ENCODE assay signal across 11 cellular contexts in the genomic region with DNA sequence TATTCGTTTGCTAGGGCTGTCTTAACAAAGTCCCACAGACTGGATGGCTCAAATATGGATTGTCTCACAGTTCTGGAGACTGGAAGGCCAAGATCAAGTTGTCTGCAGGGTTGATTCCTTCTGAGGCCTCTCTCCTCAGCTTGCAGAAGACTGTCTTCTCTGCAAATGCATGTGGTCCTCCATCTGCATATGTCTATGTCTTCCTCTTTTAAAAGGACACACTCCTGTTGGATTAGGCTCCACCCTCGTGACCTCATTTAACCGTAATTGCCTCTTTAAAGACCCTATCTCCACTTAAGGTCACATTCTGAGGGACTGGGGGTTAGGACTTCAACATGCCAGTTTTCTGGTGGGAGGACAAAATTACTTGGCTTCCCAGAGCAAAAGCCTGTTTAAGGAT.
DNase-seq lines count a peak whose midpoint lies in the region; ATAC-seq and TF ChIP-seq lines count a peak whose summit lies in the region.
"Had no signal": no experiment of that assay in that cellular context is flagged by ENCODE, and none has a peak within 500 bp of the region (broad histone marks: within the 10 kb centered on the region; RNA-seq: fewer than 3 reads in every experiment).

No MANE protein-coding gene starts in this region.

- DNase-seq in T-helper 1 cell (no peak), RWPE1 (ENCODE audit: low spot score) (no peak), suprapubic skin (ENCODE audit: low spot score in 2 of 2) (no peak), GM19238 (ENCODE audit: insufficient read length, low spot score) (no peak)
- no peak for DNase-seq in CD8-positive, alpha-beta T cell
- DNase-seq: stimulated activated naive B cell treated with anti-CD40 and anti-IgM and Interleukin-4, amounts not matched to agents 10 μg/mL and 1 μg/mL and 100 μg/mL, for 72 hours had no signal

- peaks cover 3% of the 10 kb centered on the region for H3K36me3 Mint-ChIP-seq in T-helper 1 cell treated with Interleukin-12 subunit alpha and Interleukin-12 subunit beta and Interleukin-4 antibody, amounts not matched to agents 30 μg/mL and 1 μg/mL, for 36 hours (ENCODE audit: low read depth)
- no peaks in the 10 kb centered on the region for H3K36me3 Mint-ChIP-seq in CD8-positive, alpha-beta T cell

- peak overlapping the region; percentile 6 for H3K9ac ChIP-seq in iPS-18a (ENCODE audit: low read length)

- peaks cover 27% of the 10 kb centered on the region for H3K4me1 Mint-ChIP-seq in T-helper 1 cell treated with Interleukin-12 subunit alpha and Interleukin-12 subunit beta and Interleukin-4 antibody, amounts not matched to agents 30 μg/mL and 1 μg/mL, for 36 hours (ENCODE audit: low read depth)
- H3K4me1 Mint-ChIP-seq in CD8-positive, alpha-beta T cell (ENCODE audit: low read depth), result no peaks in the 10 kb centered on the region

- H3K4me1 ChIP-seq in iPS-18a (ENCODE audit: control insufficient read depth, low read depth, low read length), result peaks cover 46% of the 10 kb centered on the region
- H3K4me1 ChIP-seq in suprapubic skin, result peaks cover 41% of the 10 kb centered on the region
- no peaks in the 10 kb centered on the region for H3K4me1 ChIP-seq in CD8-positive, alpha-beta T cell (ENCODE audit: insufficient read depth, low read length)

- H3K4me3 ChIP-seq in iPS-18a (ENCODE audit: low read length) (no peak overlapping the region), suprapubic skin (no peak overlapping the region)
- no peak overlapping the region for H3K4me3 ChIP-seq in CD8-positive, alpha-beta T cell (ENCODE audit: low read depth, low read length)

- H3K4me3 Mint-ChIP-seq in T-helper 1 cell treated with Interleukin-12 subunit alpha and Interleukin-12 subunit beta and Interleukin-4 antibody, amounts not matched to agents 30 μg/mL and 1 μg/mL, for 36 hours, result no peak overlapping the region
- no peak overlapping the region for H3K4me3 Mint-ChIP-seq in CD8-positive, alpha-beta T cell
- H3K4me3 Mint-ChIP-seq: activated CD4-positive, alpha-beta T cell treated with anti-CD3 and anti-CD28 coated beads for 36 hours; activated naive CD8-positive, alpha-beta T cell treated with anti-CD3 and anti-CD28 coated beads, Interleukin-2, amount 50 U/mL, for 24 hours; stimulated activated naive B cell treated with anti-CD40 and anti-IgM and Interleukin-4, amounts not matched to agents 10 μg/mL and 1 μg/mL and 100 μg/mL, for 72 hours had no signal

- H3K36me3 ChIP-seq in iPS-18a (ENCODE audit: control insufficient read depth, low read depth, low read length), result no peaks in the 10 kb centered on the region
- H3K36me3 ChIP-seq in suprapubic skin, result no peaks in the 10 kb centered on the region
- H3K36me3 ChIP-seq in CD8-positive, alpha-beta T cell (ENCODE audit: insufficient read depth, low read length), result no peaks in the 10 kb centered on the region

- TF ChIP-seq CTCF in RWPE1 (conservative IDR thresholded peaks at IDR 0.05; ENCODE audit: low read depth), result no peak
- TF ChIP-seq CTCF in suprapubic skin (IDR thresholded peaks at IDR 0.05), result no peak
- no peak for TF ChIP-seq CTCF in CD8-positive, alpha-beta T cell (IDR thresholded peaks at IDR 0.05)

- 95% methylated on average over 2 of the region's 3 CpGs for WGBS in suprapubic skin

- no peak for TF ChIP-seq EP300 in suprapubic skin (IDR thresholded peaks at IDR 0.05)

- H3K27ac Mint-ChIP-seq in T-helper 1 cell treated with Interleukin-12 subunit alpha and Interleukin-12 subunit beta and Interleukin-4 antibody, amounts not matched to agents 30 μg/mL and 1 μg/mL, for 36 hours, result peak overlapping the region; percentile 86
- no peak overlapping the region for H3K27ac Mint-ChIP-seq in CD8-positive, alpha-beta T cell
- H3K27ac Mint-ChIP-seq: stimulated activated naive B cell treated with anti-CD40 and anti-IgM and Interleukin-4, amounts not matched to agents 10 μg/mL and 1 μg/mL and 100 μg/mL, for 72 hours had no signal

- H3K27me3 ChIP-seq in iPS-18a (ENCODE audit: control insufficient read depth, insufficient read depth, low read length) (no peaks in the 10 kb centered on the region), suprapubic skin (no peaks in the 10 kb centered on the region)
- H3K27me3 ChIP-seq in CD8-positive, alpha-beta T cell (ENCODE audit: insufficient read depth, low read length), result no peaks in the 10 kb centered on the region

- H3K9me3 ChIP-seq in iPS-18a (ENCODE audit: control insufficient read depth, low read depth, low read length) (no peaks in the 10 kb centered on the region), suprapubic skin (no peaks in the 10 kb centered on the region)
- H3K9me3 ChIP-seq in CD8-positive, alpha-beta T cell (ENCODE audit: low read length), result no peaks in the 10 kb centered on the region

- intact Hi-C loops in CD8-positive, alpha-beta T cell (cut with DNase I, micrococcal nuclease), result no loop called here

- no peaks in the 10 kb centered on the region for H3K27me3 Mint-ChIP-seq in T-helper 1 cell treated with Interleukin-12 subunit alpha and Interleukin-12 subunit beta and Interleukin-4 antibody, amounts not matched to agents 30 μg/mL and 1 μg/mL, for 36 hours (ENCODE audit: low read depth)
- H3K27me3 Mint-ChIP-seq in CD8-positive, alpha-beta T cell (ENCODE audit: low read depth), result no peaks in the 10 kb centered on the region
- H3K27me3 Mint-ChIP-seq: activated CD4-positive, alpha-beta T cell treated with anti-CD3 and anti-CD28 coated beads for 36 hours; activated naive CD8-positive, alpha-beta T cell treated with anti-CD3 and anti-CD28 coated beads, Interleukin-2, amount 50 U/mL, for 24 hours had no signal

- peaks cover 25% of the 10 kb centered on the region for H3K9me3 Mint-ChIP-seq in T-helper 1 cell treated with Interleukin-12 subunit alpha and Interleukin-12 subunit beta and Interleukin-4 antibody, amounts not matched to agents 30 μg/mL and 1 μg/mL, for 36 hours
- no peaks in the 10 kb centered on the region for H3K9me3 Mint-ChIP-seq in CD8-positive, alpha-beta T cell
- H3K9me3 Mint-ChIP-seq: stimulated activated naive B cell treated with anti-CD40 and anti-IgM and Interleukin-4, amounts not matched to agents 10 μg/mL and 1 μg/mL and 100 μg/mL, for 72 hours had no signal

- no peak for ATAC-seq in CD8-positive, alpha-beta T cell
- ATAC-seq in activated CD4-positive, CD25-positive, alpha-beta regulatory T cell treated with anti-CD3 and anti-CD28 coated beads, Interleukin-2, amount 50 U/mL, for 24 hours, result no peak

- CTCF ChIA-PET in RWPE1 (lab: Yijun Ruan, JAX), result interaction anchor here (0.6 kb wide), 1 partner anchor 74 kb away, joined by 3 read pairs; no protein-coding TSS in a partner anchor
- CTCF ChIA-PET in CD8-positive, alpha-beta T cell (lab: Charles Lee), result no interaction called here

- no peak for TF ChIP-seq POLR2A in suprapubic skin (IDR thresholded peaks at IDR 0.05)

- POLR2A ChIA-PET in RWPE1 (lab: Yijun Ruan, JAX; ENCODE audit: low non-redundant PET), result no interaction called here
- POLR2A ChIA-PET in CD8-positive, alpha-beta T cell (lab: Charles Lee), result no interaction called here

- H3K27ac ChIP-seq in RWPE1, result peak overlapping the region; percentile 100
- peak overlapping the region; percentile 5 for H3K27ac ChIP-seq in iPS-18a (ENCODE audit: low read length)
- H3K27ac ChIP-seq in suprapubic skin, result peak overlapping the region; percentile 64
- H3K27ac ChIP-seq in CD8-positive, alpha-beta T cell (ENCODE audit: low read depth, low read length), result no peak overlapping the region
